18 cellular contexts compared by ENCODE assay signal in genomic region chr5:136014976-136015375, GRCh38.
"Had no signal": no experiment of that assay in that cellular context is flagged by ENCODE, and none has a peak within 500 bp of the region (broad histone marks: within the 10 kb centered on the region; RNA-seq: fewer than 3 reads in every experiment).

No MANE protein-coding gene starts in this region.

- H3K4me1 Mint-ChIP-seq: activated B cell treated with CpG ODN at 0.5 μM for 24 hours had no signal

- H3K27me3 ChIP-seq: body of pancreas, left lung, ovary, right lobe of liver had no signal

- H3K36me3 ChIP-seq: left lung, ovary, right lobe of liver, thoracic aorta had no signal

- H3K9me3 Mint-ChIP-seq: activated B cell treated with CpG ODN at 0.5 μM for 24 hours; activated CD4-positive, alpha-beta memory T cell treated with anti-CD3 and anti-CD28 coated beads for 36 hours; stimulated activated effector memory CD8-positive, alpha-beta T cell treated with anti-CD3 and anti-CD28 coated beads, Interleukin-12 subunit alpha, Interleukin-12 subunit beta, amount 100 ng/mL, for 72 hours; T-cell had no signal

- H3K9me3 ChIP-seq: body of pancreas, left lung, mucosa of descending colon, ovary, right lobe of liver, thoracic aorta had no signal

- ATAC-seq: body of pancreas; left lung; mucosa of descending colon; naive thymus-derived CD4-positive, alpha-beta T cell; right lobe of liver; stimulated activated effector memory CD8-positive, alpha-beta T cell treated with anti-CD3 and anti-CD28 coated beads, Interleukin-12 subunit alpha, Interleukin-12 subunit beta, amount 100 ng/mL, for 72 hours; T-cell had no signal

- DNase-seq: activated B cell treated with CpG ODN at 0.5 μM for 24 hours; activated CD4-positive, alpha-beta memory T cell treated with anti-CD3 and anti-CD28 coated beads for 36 hours; activated CD4-positive, alpha-beta T cell treated with anti-CD3 and anti-CD28 coated beads for 4 hours; amniotic stem cell; body of pancreas; caudate nucleus; erythroblast; head of caudate nucleus; left lung; mucosa of descending colon; naive thymus-derived CD4-positive, alpha-beta T cell; ovary; right lobe of liver; stimulated activated CD4-positive, alpha-beta T cell treated with anti-CD3 and anti-CD28 coated beads, Interleukin-4, amount 100 ng/mL, for 24 hours; T-cell had no signal

- H3K36me3 Mint-ChIP-seq: activated CD4-positive, alpha-beta memory T cell treated with anti-CD3 and anti-CD28 coated beads for 36 hours; activated naive CD8-positive, alpha-beta T cell; stimulated activated effector memory CD8-positive, alpha-beta T cell treated with anti-CD3 and anti-CD28 coated beads, Interleukin-12 subunit alpha, Interleukin-12 subunit beta, amount 100 ng/mL, for 72 hours; T-cell had no signal

- H3K4me3 ChIP-seq: body of pancreas, left lung, mucosa of descending colon, ovary, right lobe of liver, thoracic aorta had no signal

- H3K4me1 ChIP-seq: body of pancreas had no signal

- H3K4me3 Mint-ChIP-seq: activated B cell treated with CpG ODN at 0.5 μM for 24 hours; activated CD4-positive, alpha-beta memory T cell treated with anti-CD3 and anti-CD28 coated beads for 36 hours; activated naive CD8-positive, alpha-beta T cell; naive thymus-derived CD4-positive, alpha-beta T cell; stimulated activated effector memory CD8-positive, alpha-beta T cell treated with anti-CD3 and anti-CD28 coated beads, Interleukin-12 subunit alpha, Interleukin-12 subunit beta, amount 100 ng/mL, for 72 hours; T-cell had no signal

- H3K27ac Mint-ChIP-seq: activated B cell treated with CpG ODN at 0.5 μM for 24 hours; activated CD4-positive, alpha-beta memory T cell treated with anti-CD3 and anti-CD28 coated beads for 36 hours; activated naive CD8-positive, alpha-beta T cell; naive thymus-derived CD4-positive, alpha-beta T cell; stimulated activated effector memory CD8-positive, alpha-beta T cell treated with anti-CD3 and anti-CD28 coated beads, Interleukin-12 subunit alpha, Interleukin-12 subunit beta, amount 100 ng/mL, for 72 hours; T-cell had no signal

- H3K27ac ChIP-seq: body of pancreas, ovary, right lobe of liver had no signal
